21 cellular contexts compared by ENCODE assay signal in genomic region chr4:80091688-80092087, GRCh38. TPM values are rescaled to one million over a fixed set of nuclear protein-coding genes. Genes with fewer than 3 reads are reported as not detected.
DNase-seq lines count a peak whose midpoint lies in the region; ATAC-seq, FAIRE-seq and TF ChIP-seq lines count a peak whose summit lies in the region.
"Had no signal": no experiment of that assay in that cellular context is flagged by ENCODE, and none has a peak within 500 bp of the region (broad histone marks: within the 10 kb centered on the region; RNA-seq: fewer than 3 reads in every experiment).

No MANE protein-coding gene starts in this region.

- BruUV-seq in Caco-2 (replicated peaks; lab: Mats Ljungman, UMichigan): no TSS peak

- FAIRE-seq in A549 (lab: Jason Lieb, UNC): no peak
- FAIRE-seq: D721Med, G401.6 had no signal

- H3K36me3 Mint-ChIP-seq in activated T-cell treated with anti-CD3 and anti-CD28 coated beads, Interleukin-2, amount 50 U/mL, for 72 hours (ENCODE audit: insufficient read depth in 2 of 2): no peaks in the 10 kb centered on the region
- no peaks in the 10 kb centered on the region for H3K36me3 Mint-ChIP-seq in activated T-cell treated with anti-CD3 and anti-CD28 coated beads, Interleukin-2, amount 50 U/mL, for 4 hours (ENCODE audit: insufficient read depth)
- no peaks in the 10 kb centered on the region for H3K36me3 Mint-ChIP-seq in activated T-helper 17 cell treated with anti-CD3 and anti-CD28 coated beads, Interleukin-2, amount 50 U/mL, for 72 hours (ENCODE audit: low read depth)
- H3K36me3 Mint-ChIP-seq in Caco-2 (ENCODE audit: insufficient read depth, unreplicated experiment): no peaks in the 10 kb centered on the region
- H3K36me3 Mint-ChIP-seq: CD14-positive monocyte; CD4-positive, alpha-beta memory T cell; CD4-positive, CD25-positive, alpha-beta regulatory T cell had no signal

- peaks cover 13% of the 10 kb centered on the region for H3K4me1 Mint-ChIP-seq in activated T-cell treated with anti-CD3 and anti-CD28 coated beads, Interleukin-2, amount 50 U/mL, for 72 hours (ENCODE audit: low read depth)
- H3K4me1 Mint-ChIP-seq in activated T-cell treated with anti-CD3 and anti-CD28 coated beads, Interleukin-2, amount 50 U/mL, for 4 hours (ENCODE audit: low read depth): no peaks in the 10 kb centered on the region
- H3K4me1 Mint-ChIP-seq in activated T-helper 17 cell treated with anti-CD3 and anti-CD28 coated beads, Interleukin-2, amount 50 U/mL, for 72 hours: peaks cover 12% of the 10 kb centered on the region
- H3K4me1 Mint-ChIP-seq in Caco-2 (ENCODE audit: low read depth, unreplicated experiment): no peaks in the 10 kb centered on the region
- H3K4me1 Mint-ChIP-seq: CD8-positive, alpha-beta memory T cell had no signal

- H3K36me3 ChIP-seq in Caco-2 (ENCODE audit: control insufficient read depth, insufficient read depth, low read length): no peaks in the 10 kb centered on the region
- H3K36me3 ChIP-seq: BE2C, BLaER1 had no signal

- no peak overlapping the region for H3K4me2 ChIP-seq in A549
- H3K4me2 ChIP-seq: BLaER1 had no signal

- H3K4me1 ChIP-seq in A549 (no peaks in the 10 kb centered on the region), Caco-2 (no peaks in the 10 kb centered on the region)
- H3K4me1 ChIP-seq: BLaER1 had no signal

- peak; percentile 13 to 30 for ATAC-seq in activated T-cell treated with anti-CD3 and anti-CD28 coated beads, Interleukin-2, amount 50 U/mL, for 72 hours (replicated peaks in 1 of 2)
- ATAC-seq in activated T-cell treated with anti-CD3 and anti-CD28 coated beads, Interleukin-2, amount 50 U/mL, for 4 hours: no peak
- ATAC-seq in A549 (no peak), GM21360 (IDR thresholded peaks at IDR 0.05; ENCODE audit: unreplicated experiment) (no peak)
- peak; percentile 16 for ATAC-seq in activated T-helper 17 cell treated with anti-CD3 and anti-CD28 coated beads, Interleukin-2, amount 50 U/mL, for 72 hours (replicated peaks)

- DNase-seq in activated T-cell treated with anti-CD3 and anti-CD28 coated beads, Interleukin-2, amount 50 U/mL, for 72 hours: no peak
- no peak for DNase-seq in activated T-cell treated with anti-CD3 and anti-CD28 coated beads, Interleukin-2, amount 50 U/mL, for 4 hours
- DNase-seq in A549 (ENCODE audit: low read depth in 1 of 2, low spot score in 1 of 2) (no peak), Caco-2 (no peak)
- DNase-seq: ACHN; BE2C; C1 segment of cervical spinal cord; Calu3; CD4-positive, alpha-beta memory T cell; CD4-positive, CD25-positive, alpha-beta regulatory T cell; CD8-positive, alpha-beta memory T cell; COR-L47; DMS79 treated with DMSO at 0.1 percent for 48 hours; GF-D8 had no signal

- H3K27me3 ChIP-seq in Caco-2 (replicated peaks; ENCODE audit: control insufficient read depth, insufficient read depth, low read length): no peaks in the 10 kb centered on the region
- H3K27me3 ChIP-seq: BE2C, BLaER1 had no signal

- H3K27me3 Mint-ChIP-seq in activated T-cell treated with anti-CD3 and anti-CD28 coated beads, Interleukin-2, amount 50 U/mL, for 72 hours (ENCODE audit: low read depth): peaks cover 16% of the 10 kb centered on the region
- H3K27me3 Mint-ChIP-seq in activated T-cell treated with anti-CD3 and anti-CD28 coated beads, Interleukin-2, amount 50 U/mL, for 4 hours (ENCODE audit: low read depth): no peaks in the 10 kb centered on the region
- peaks cover 4% of the 10 kb centered on the region for H3K27me3 Mint-ChIP-seq in activated T-helper 17 cell treated with anti-CD3 and anti-CD28 coated beads, Interleukin-2, amount 50 U/mL, for 72 hours
- H3K27me3 Mint-ChIP-seq in Caco-2 (ENCODE audit: insufficient read depth, unreplicated experiment): peaks cover 6% of the 10 kb centered on the region
- H3K27me3 Mint-ChIP-seq: CD4-positive, CD25-positive, alpha-beta regulatory T cell had no signal

- H3K4me3 ChIP-seq in A549 (no peak overlapping the region), Caco-2 (ENCODE audit: low read depth, low read length) (no peak overlapping the region)
- H3K4me3 ChIP-seq: BLaER1 had no signal

- intact Hi-C loops in Caco-2 (cut with micrococcal nuclease; ENCODE audit: unreplicated experiment): no loop called here

- TF ChIP-seq EP300 in A549 (IDR thresholded peaks at IDR 0.05): no peak

- TF ChIP-seq POLR2A in A549 (IDR thresholded peaks at IDR 0.05; ENCODE audit: low read length): no peak

- no peaks in the 10 kb centered on the region for H3K9me3 Mint-ChIP-seq in activated T-cell treated with anti-CD3 and anti-CD28 coated beads, Interleukin-2, amount 50 U/mL, for 72 hours
- no peaks in the 10 kb centered on the region for H3K9me3 Mint-ChIP-seq in activated T-cell treated with anti-CD3 and anti-CD28 coated beads, Interleukin-2, amount 50 U/mL, for 4 hours
- H3K9me3 Mint-ChIP-seq in activated T-helper 17 cell treated with anti-CD3 and anti-CD28 coated beads, Interleukin-2, amount 50 U/mL, for 72 hours: no peaks in the 10 kb centered on the region
- H3K9me3 Mint-ChIP-seq in Caco-2 (ENCODE audit: unreplicated experiment): no peaks in the 10 kb centered on the region
- H3K9me3 Mint-ChIP-seq: CD14-positive monocyte; CD4-positive, alpha-beta memory T cell; CD4-positive, CD25-positive, alpha-beta regulatory T cell; CD8-positive, alpha-beta memory T cell had no signal

- CTCF ChIA-PET in A549 (lab: Yijun Ruan, JAX): no interaction called here
- CTCF ChIA-PET in Caco-2 (lab: Charles Lee): no interaction called here

- H3K27ac ChIP-seq in A549: no peak overlapping the region
- H3K27ac ChIP-seq: 22Rv1, BLaER1 had no signal

- POLR2A ChIA-PET in A549 (lab: Yijun Ruan, JAX) (no interaction called here), Caco-2 (lab: Charles Lee) (no interaction called here)

- peak overlapping the region; percentile 24 for H3K27ac Mint-ChIP-seq in activated T-cell treated with anti-CD3 and anti-CD28 coated beads, Interleukin-2, amount 50 U/mL, for 72 hours
- H3K27ac Mint-ChIP-seq in activated T-helper 17 cell treated with anti-CD3 and anti-CD28 coated beads, Interleukin-2, amount 50 U/mL, for 72 hours: no peak overlapping the region
- no peak overlapping the region for H3K27ac Mint-ChIP-seq in Caco-2 (ENCODE audit: unreplicated experiment)
- H3K27ac Mint-ChIP-seq: CD4-positive, alpha-beta memory T cell; CD4-positive, CD25-positive, alpha-beta regulatory T cell had no signal

- no peak for TF ChIP-seq RAD21 in A549 (conservative IDR thresholded peaks at IDR 0.05 in 1 of 2, IDR thresholded peaks at IDR 0.05 in 1 of 2)

- no peak for TF ChIP-seq CTCF in A549 (IDR thresholded peaks at IDR 0.05)
- no peak for TF ChIP-seq CTCF in Caco-2 (IDR thresholded peaks at IDR 0.05; ENCODE audit: insufficient read depth in 1 of 2, low read depth in 1 of 2, low read length in 1 of 2, severe bottlenecking in 1 of 2, unreplicated experiment in 1 of 2)

- 46% methylated on average over 2 of the region's 2 CpGs for WGBS in A549 (ENCODE audit: missing lambda C conversion rate)

- H3K4me3 Mint-ChIP-seq in activated T-cell treated with anti-CD3 and anti-CD28 coated beads, Interleukin-2, amount 50 U/mL, for 72 hours: no peak overlapping the region
- H3K4me3 Mint-ChIP-seq in activated T-cell treated with anti-CD3 and anti-CD28 coated beads, Interleukin-2, amount 50 U/mL, for 4 hours: no peak overlapping the region
- no peak overlapping the region for H3K4me3 Mint-ChIP-seq in activated T-helper 17 cell treated with anti-CD3 and anti-CD28 coated beads, Interleukin-2, amount 50 U/mL, for 72 hours
- no peak overlapping the region for H3K4me3 Mint-ChIP-seq in Caco-2 (ENCODE audit: unreplicated experiment)
- H3K4me3 Mint-ChIP-seq: CD14-positive monocyte; CD4-positive, alpha-beta memory T cell; CD4-positive, CD25-positive, alpha-beta regulatory T cell; CD8-positive, alpha-beta memory T cell had no signal

- H3K9me3 ChIP-seq in A549 (no peaks in the 10 kb centered on the region), Caco-2 (no peaks in the 10 kb centered on the region)
- H3K9me3 ChIP-seq: BE2C, BLaER1 had no signal

TF ChIP-seq in A549, 52 proteins besides CTCF, POLR2A, EP300 and RAD21 (continues in another document):
- TF ChIP-seq MAFK (IDR thresholded peaks at IDR 0.05; ENCODE audit: partially characterized antibody): peak; percentile 31
- no peak for TF ChIP-seq E2F6 (IDR thresholded peaks at IDR 0.05; ENCODE audit: borderline replicate concordance, low read depth)
- TF ChIP-seq CBX2 (IDR thresholded peaks at IDR 0.05; ENCODE audit: borderline replicate concordance, low read depth): no peak
- no peak for TF ChIP-seq ESRRA (IDR thresholded peaks at IDR 0.05; ENCODE audit: borderline replicate concordance, low read length)
- TF ChIP-seq HMGXB4 (CRISPR knock-in tag; IDR thresholded peaks at IDR 0.05; ENCODE audit: borderline replicate concordance): no peak
- no peak for TF ChIP-seq RCOR1 (IDR thresholded peaks at IDR 0.05; ENCODE audit: low read depth, low read length)

RNA-seq across cellular contexts. Expression of gene ANTXR2, which starts 18.7 kb away (rescaled TPM):
- 10 to 100 TPM in 1 of 2 donors, 1 to 10 TPM in 1; 6.7 to 12.4 TPM for total RNA-seq in activated T-cell treated with anti-CD3 and anti-CD28 coated beads, Interleukin-2, amount 50 U/mL, for 72 hours
- total RNA-seq in activated T-cell treated with anti-CD3 and anti-CD28 coated beads, Interleukin-2, amount 50 U/mL, for 4 hours: 10 to 100 TPM in 1 of 3 donors, 1 to 10 TPM in 2; 6.1 to 12.9 (median 8.1) TPM
- 3.0 and 3.7 TPM in 2 replicates for polyA plus RNA-seq in A549 (2011; rRNA removed)
- polyA plus RNA-seq in A549 (2012; cell fraction: cytosol; rRNA removed): 0.16 and 0.17 TPM in 2 replicates
- polyA plus RNA-seq in A549 (2012; cell fraction: nucleus; rRNA removed): 0.14 and 0.45 TPM in 2 replicates
- 1.8 to 2.3 TPM (median 2.0 TPM) in 3 replicates for polyA plus RNA-seq in A549 (2017; fragmentation: RNase III; extraction: RNeasy Plus Mini Kit Qiagen cat#74134 plus additional on column Dnase treatment)
- polyA minus RNA-seq in A549 (2011; rRNA and poly(A)+ RNA removed): 0.95 and 1.1 TPM in 2 replicates
- total RNA-seq in activated T-helper 17 cell treated with anti-CD3 and anti-CD28 coated beads, Interleukin-2, amount 50 U/mL, for 72 hours: 10 to 100 TPM; 27.4 to 52.5 TPM
- 0.97 and 1.4 TPM in 2 replicates for total RNA-seq in Caco-2 (2022)

Comparison
In these comparisons a context has a peak if more than half of its experiments do, and no peak if none do; other contexts are left out.
1. ATAC-seq: peak in activated T-cell treated with anti-CD3 and anti-CD28 coated beads, Interleukin-2, amount 50 U/mL, for 72 hours (2 of 2) and activated T-helper 17 cell treated with anti-CD3 and anti-CD28 coated beads, Interleukin-2, amount 50 U/mL, for 72 hours (single experiment); none in activated T-cell treated with anti-CD3 and anti-CD28 coated beads, Interleukin-2, amount 50 U/mL, for 4 hours (0 of 2), A549 (0 of 2) and GM21360 (single experiment).